ENCODE assay signal across 8 cellular contexts in the genomic region with DNA sequence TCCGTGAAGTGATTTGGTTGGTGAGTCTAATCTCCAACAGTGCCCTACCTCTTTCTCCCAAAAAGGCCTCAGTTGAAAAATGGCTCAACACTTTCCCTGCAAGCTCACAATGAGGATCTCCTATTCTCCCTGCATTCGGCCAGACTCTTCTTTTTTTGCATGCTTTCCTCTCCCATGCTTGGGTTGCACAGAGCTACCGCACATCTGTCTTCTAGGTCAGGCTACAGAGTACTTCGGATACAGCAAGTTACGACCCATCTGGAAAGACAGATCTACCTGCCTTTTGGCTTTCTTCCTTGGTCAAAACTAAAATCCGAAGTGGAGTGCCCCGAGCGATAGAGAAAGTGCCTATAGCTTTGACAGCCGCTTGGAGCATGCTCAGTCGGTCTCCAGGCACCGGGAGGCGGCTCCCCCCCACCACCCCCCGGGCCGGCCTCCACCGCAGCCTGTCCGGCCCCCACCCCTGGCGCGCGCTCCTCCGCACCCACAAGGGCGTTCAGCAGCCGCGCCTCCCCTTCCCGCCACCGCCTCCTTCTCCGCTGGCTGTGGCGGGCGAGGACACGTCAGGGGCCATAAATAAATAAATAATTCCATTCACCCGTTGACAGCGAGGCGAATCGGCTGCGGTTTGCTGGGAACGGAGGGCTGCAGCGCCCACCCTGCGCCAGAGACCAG.
DNase-seq lines count a peak whose midpoint lies in the region; ATAC-seq and TF ChIP-seq lines count a peak whose summit lies in the region.

A gene with protein sequence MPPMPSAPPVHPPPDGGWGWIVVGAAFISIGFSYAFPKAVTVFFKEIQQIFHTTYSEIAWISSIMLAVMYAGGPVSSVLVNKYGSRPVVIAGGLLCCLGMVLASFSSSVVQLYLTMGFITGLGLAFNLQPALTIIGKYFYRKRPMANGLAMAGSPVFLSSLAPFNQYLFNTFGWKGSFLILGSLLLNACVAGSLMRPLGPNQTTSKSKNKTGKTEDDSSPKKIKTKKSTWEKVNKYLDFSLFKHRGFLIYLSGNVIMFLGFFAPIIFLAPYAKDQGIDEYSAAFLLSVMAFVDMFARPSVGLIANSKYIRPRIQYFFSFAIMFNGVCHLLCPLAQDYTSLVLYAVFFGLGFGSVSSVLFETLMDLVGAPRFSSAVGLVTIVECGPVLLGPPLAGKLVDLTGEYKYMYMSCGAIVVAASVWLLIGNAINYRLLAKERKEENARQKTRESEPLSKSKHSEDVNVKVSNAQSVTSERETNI (plus strand): TSS at position 473 of the 675 bp plus-strand sequence. CDS start 108,773 bp downstream, outside the sequence.

- TF ChIP-seq POLR2A in GM19099 (IDR thresholded peaks at IDR 0.05; ENCODE audit: extremely low read depth, insufficient read length, low read depth), result peak; percentile 21

- H3K27me3 ChIP-seq in layer of hippocampus (ENCODE audit: control insufficient read depth, insufficient read depth, low read length), result no peaks in the 10 kb centered on the region

- H3K27ac ChIP-seq in cingulate gyrus (ENCODE audit: low read depth, low read length), result peak within 1 kb of the TSS; percentile 80
- peak within 1 kb of the TSS; percentile 85 for H3K27ac ChIP-seq in layer of hippocampus (ENCODE audit: low read depth, low read length)

- ATAC-seq in HG03354 (IDR thresholded peaks at IDR 0.05; ENCODE audit: poor library complexity, severe bottlenecking, unreplicated experiment), result peak; percentile 64

- peak; percentile 92 for DNase-seq in AG08396 (ENCODE audit: low spot score)
- DNase-seq in NCI-H510A (lab: John Stamatoyannopoulos, UW), result peak; percentile 79
- DNase-seq in activated CD4-positive, alpha-beta T cell treated with anti-CD3 and anti-CD28 coated beads for 4 hours, result peak; percentile 79 to 89
- peak; percentile 60 to 82 (median 68) for DNase-seq in stimulated activated CD4-positive, alpha-beta T cell treated with anti-CD3 and anti-CD28 coated beads, Interleukin-1b, Interleukin-23, amount 100 ng/mL, for 24 hours (ENCODE audit: low read depth in 4 of 4, low spot score in 1 of 4)

Comparison
In these comparisons a context has a peak if more than half of its experiments do, and no peak if none do; other contexts are left out.
1. Peak in every context shown above with its lines: DNase-seq, ATAC-seq and H3K27ac ChIP-seq.